Comparison of ENCODE assay signal across 15 cellular contexts in the genomic region with DNA sequence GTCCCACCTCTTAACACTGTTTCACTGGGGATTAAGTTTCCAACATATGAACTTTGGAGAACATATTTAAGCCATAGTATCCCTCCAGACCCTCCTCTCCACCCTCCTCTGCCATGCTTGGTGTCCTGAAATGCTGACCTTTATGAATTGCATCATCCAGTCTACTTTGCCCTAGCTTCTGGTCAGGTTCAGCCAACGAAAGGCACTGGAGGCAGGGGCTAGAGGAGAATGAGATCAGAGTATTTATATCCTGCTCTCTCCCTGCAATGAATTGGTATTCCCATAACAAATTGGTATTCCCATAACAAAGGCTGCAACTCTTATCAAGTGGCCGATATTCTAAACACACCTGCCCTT.
"Had no signal": no experiment of that assay in that cellular context is flagged by ENCODE, and none has a peak within 500 bp of the region (broad histone marks: within the 10 kb centered on the region; RNA-seq: fewer than 3 reads in every experiment).

No MANE protein-coding gene starts in this region.

- H3K9me3 ChIP-seq: body of pancreas, left lung, pancreas, tibial nerve had no signal

- H3K4me3 ChIP-seq: body of pancreas, left lung, neural progenitor cell, pancreas, tibial nerve had no signal

- ATAC-seq: activated CD4-positive, CD25-positive, alpha-beta regulatory T cell treated with anti-CD3 and anti-CD28 coated beads, Interleukin-2, amount 50 U/mL, for 24 hours; activated naive CD4-positive, alpha-beta T cell treated with anti-CD3 and anti-CD28 coated beads, Interleukin-2, amount 50 U/mL, for 72 hours; activated T-cell treated with anti-CD3 and anti-CD28 coated beads, Interleukin-2, amount 50 U/mL, for 4 hours; effector memory CD8-positive, alpha-beta T cell; stimulated activated naive CD8-positive, alpha-beta T cell treated with anti-CD3 and anti-CD28 coated beads, Interleukin-15, amount 100 ng/mL, for 72 hours had no signal

- H3K36me3 ChIP-seq: left lung, neural progenitor cell, pancreas had no signal

- H3K4me2 ChIP-seq: neural progenitor cell had no signal

- H3K27me3 ChIP-seq: body of pancreas, left lung, neural progenitor cell, pancreas, tibial nerve had no signal

- DNase-seq: activated CD4-positive, alpha-beta T cell treated with anti-CD3 and anti-CD28 coated beads, Interleukin-2, amount 50 U/mL, for 48 hours; activated effector memory CD4-positive, alpha-beta T cell treated with anti-CD3 and anti-CD28 coated beads, Interleukin-2, amount 50 U/mL, for 16 hours; activated T-cell treated with anti-CD3 and anti-CD28 coated beads, Interleukin-2, amount 50 U/mL, for 4 hours; amniotic stem cell; effector memory CD8-positive, alpha-beta T cell; left lung; pancreas; stimulated activated CD4-positive, alpha-beta T cell treated with anti-CD3 and anti-CD28 coated beads, Interleukin-4, amount 100 ng/mL, for 1 hour; stimulated activated CD8-positive, alpha-beta memory T cell treated with anti-CD3 and anti-CD28 coated beads, Interleukin-4, amount 100 ng/mL, for 48 hours; stimulated activated naive CD8-positive, alpha-beta T cell treated with anti-CD3 and anti-CD28 coated beads, Interleukin-15, amount 100 ng/mL, for 72 hours had no signal

- H3K9ac ChIP-seq: neural progenitor cell had no signal

- H3K27ac ChIP-seq: body of pancreas, left lung, neural progenitor cell, pancreas had no signal

- FAIRE-seq: pancreas had no signal

- H3K4me1 ChIP-seq: body of pancreas, neural progenitor cell, pancreas had no signal
